20 cellular contexts compared by ENCODE assay signal in the genomic region with DNA sequence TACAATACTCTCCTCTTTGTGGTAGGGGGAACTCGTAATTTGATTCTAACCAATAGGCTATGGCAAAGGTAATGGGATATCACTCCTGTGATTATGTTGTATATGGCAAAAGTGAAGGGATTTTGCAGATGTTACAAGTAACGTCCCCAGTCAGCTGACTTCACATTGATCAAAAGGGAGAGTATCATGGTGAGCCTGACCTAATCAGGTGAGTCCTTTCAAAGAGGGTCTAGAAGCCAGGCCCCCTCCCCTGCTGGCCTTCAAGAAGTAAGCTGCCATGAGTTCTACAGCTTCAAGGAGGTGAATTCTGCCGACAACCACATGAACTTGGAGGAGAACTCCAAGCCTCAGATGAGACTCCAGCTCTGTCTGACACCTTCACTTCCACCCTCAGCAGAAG. TPM values are rescaled to one million over a fixed set of nuclear protein-coding genes. Genes with fewer than 3 reads are reported as not detected.
A peak's percentile ranks its signal among the peaks of the same experiment; 100 is the strongest.
DNase-seq lines count a peak whose midpoint lies in the region; ATAC-seq and TF ChIP-seq lines count a peak whose summit lies in the region.
"Had no signal": no experiment of that assay in that cellular context is flagged by ENCODE, and none has a peak within 500 bp of the region (broad histone marks: within the 10 kb centered on the region; RNA-seq: fewer than 3 reads in every experiment).

No MANE protein-coding gene starts in this region.

- no peaks in the 10 kb centered on the region for H3K9me3 ChIP-seq in breast epithelium
- H3K9me3 ChIP-seq: HAP-1 had no signal

- TF ChIP-seq CTCF in MCF 10A (IDR thresholded peaks at IDR 0.05; ENCODE audit: unreplicated experiment) (no peak), breast epithelium (IDR thresholded peaks at IDR 0.05) (no peak), chondrocyte (IDR thresholded peaks at IDR 0.05) (no peak)

- H3K27me3 Mint-ChIP-seq in MCF 10A (ENCODE audit: insufficient read depth, unreplicated experiment) (no peaks in the 10 kb centered on the region), chondrocyte (ENCODE audit: low read depth) (no peaks in the 10 kb centered on the region)
- H3K27me3 Mint-ChIP-seq: B cell had no signal

- peak overlapping the region; percentile 52 for H3K27ac Mint-ChIP-seq in MCF 10A (ENCODE audit: low read depth, unreplicated experiment)
- H3K27ac Mint-ChIP-seq in chondrocyte (ENCODE audit: unreplicated experiment): peak overlapping the region; percentile 99
- H3K27ac Mint-ChIP-seq: B cell; CD8-positive, alpha-beta T cell had no signal

- ATAC-seq in HG03342 (IDR thresholded peaks at IDR 0.05; ENCODE audit: unreplicated experiment) (no peak), left lobe of liver (no peak)
- ATAC-seq: CD8-positive, alpha-beta T cell; GM12878 had no signal

- DNase-seq in MCF 10A (ENCODE audit: unreplicated experiment) (no peak), breast epithelium (ENCODE audit: low spot score in 2 of 2) (no peak), OCI-M1 (lab: John Stamatoyannopoulos, UW) (peak; percentile 65), chondrocyte (ENCODE audit: low spot score) (no peak), EL (no peak), T1000 (lab: John Stamatoyannopoulos, UW) (no peak), left lobe of liver (ENCODE audit: low spot score) (no peak)
- DNase-seq: 8988T; Calu3; CD8-positive, alpha-beta T cell; DMS79 treated with DMSO at 0.1 percent for 48 hours had no signal

- H3K4me3 Mint-ChIP-seq in MCF 10A (ENCODE audit: unreplicated experiment) (no peak overlapping the region), chondrocyte (ENCODE audit: unreplicated experiment) (no peak overlapping the region)
- H3K4me3 Mint-ChIP-seq: B cell; CD8-positive, alpha-beta T cell had no signal

- H3K27ac ChIP-seq in breast epithelium: no peak overlapping the region
- H3K27ac ChIP-seq: BLaER1 treated with 17β-estradiol and CSF1 and Interleukin-3, amounts not matched to agents 10 nM and 100 nM had no signal

- intact Hi-C loops in MCF 10A (cut with micrococcal nuclease) (no loop called here), breast epithelium (cut with DNase I; ENCODE audit: low total_unique reads) (no loop called here)

- POLR2A ChIA-PET in MCF 10A (lab: Yijun Ruan, JAX): interaction anchor here (0.9 to 1.2 kb wide), 2 partner anchors 9 to 20 kb away, joined by 4 read pairs; a partner anchor contains a TSS

- H3K4me3 ChIP-seq in breast epithelium: no peak overlapping the region
- H3K4me3 ChIP-seq: BLaER1 treated with 17β-estradiol and CSF1 and Interleukin-3, amounts not matched to agents 10 nM and 100 nM; GM12878; HAP-1 had no signal

- H3K9me3 Mint-ChIP-seq in MCF 10A (ENCODE audit: unreplicated experiment) (peaks cover 7% of the 10 kb centered on the region), chondrocyte (ENCODE audit: low read depth) (no peaks in the 10 kb centered on the region)
- H3K9me3 Mint-ChIP-seq: CD8-positive, alpha-beta T cell had no signal

- H3K4me1 ChIP-seq in breast epithelium: no peaks in the 10 kb centered on the region

- BruUV-seq in MCF 10A (replicated peaks; lab: Mats Ljungman, UMichigan): no TSS peak

- H3K4me1 Mint-ChIP-seq in MCF 10A (ENCODE audit: insufficient read depth, unreplicated experiment) (peaks cover 15% of the 10 kb centered on the region), chondrocyte (ENCODE audit: low read depth) (peaks cover 22% of the 10 kb centered on the region)

- no peak for TF ChIP-seq POLR2A in breast epithelium (IDR thresholded peaks at IDR 0.05)

- H3K36me3 Mint-ChIP-seq in MCF 10A (ENCODE audit: insufficient read depth, unreplicated experiment) (peaks cover 18% of the 10 kb centered on the region), chondrocyte (ENCODE audit: low read depth) (no peaks in the 10 kb centered on the region)

- H3K27me3 ChIP-seq in breast epithelium: no peaks in the 10 kb centered on the region
- H3K27me3 ChIP-seq: BLaER1 treated with 17β-estradiol and CSF1 and Interleukin-3, amounts not matched to agents 10 nM and 100 nM had no signal

- no peaks in the 10 kb centered on the region for H3K36me3 ChIP-seq in breast epithelium

- CTCF ChIA-PET in MCF 10A (lab: Yijun Ruan, JAX): interaction anchor here (0.7 to 5.9 kb wide), 13 partner anchors 10 to 788 kb away, joined by 3 to 66 read pairs (median 4); a partner anchor contains a TSS

RNA-seq across cellular contexts. Expression of a gene that starts 20.0 kb away (rescaled TPM):
- total RNA-seq in MCF 10A (2022): 46.9 and 54.0 TPM in 2 replicates
- 10 to 100 TPM; 34.7 to 49.0 (median 34.9) TPM for total RNA-seq in breast epithelium
- total RNA-seq in chondrocyte: 22.4 to 30.9 TPM (median 30.0 TPM) in 3 replicates
- total RNA-seq in left lobe of liver: 23.3 TPM

RNA-seq across cellular contexts. Expression of a gene that starts 30.9 kb away (rescaled TPM):
- 20.7 and 21.7 TPM in 2 replicates for total RNA-seq in MCF 10A (2022)
- 10 to 100 TPM; 12.5 to 17.0 (median 14.9) TPM for total RNA-seq in breast epithelium
- 8.3 to 15.2 TPM (median 9.6 TPM) in 3 replicates for total RNA-seq in chondrocyte
- 34.4 TPM for total RNA-seq in left lobe of liver

RNA-seq across cellular contexts. Expression of a gene that starts 31.1 kb away (rescaled TPM):
- total RNA-seq in MCF 10A (2022): 12.0 and 18.1 TPM in 2 replicates
- 10 to 100 TPM in 1 of 3 donors, 1 to 10 TPM in 2; 2.9 to 15.2 (median 9.8) TPM for total RNA-seq in breast epithelium
- 1.7 to 3.6 TPM (median 3.2 TPM) in 3 replicates for total RNA-seq in chondrocyte
- total RNA-seq in left lobe of liver: 0.86 TPM

RNA-seq across cellular contexts. Expression of a gene that starts 31.4 kb away (rescaled TPM):
- total RNA-seq in MCF 10A (2022) (not detected in 2 replicates), breast epithelium (not detected), chondrocyte (not detected in 3 replicates), left lobe of liver (not detected)
- total RNA-seq: A673; B cell; Calu3; CD8-positive, alpha-beta T cell; G401; GM12878; H4; HT-29 had no signal
